In the genomic region with DNA sequence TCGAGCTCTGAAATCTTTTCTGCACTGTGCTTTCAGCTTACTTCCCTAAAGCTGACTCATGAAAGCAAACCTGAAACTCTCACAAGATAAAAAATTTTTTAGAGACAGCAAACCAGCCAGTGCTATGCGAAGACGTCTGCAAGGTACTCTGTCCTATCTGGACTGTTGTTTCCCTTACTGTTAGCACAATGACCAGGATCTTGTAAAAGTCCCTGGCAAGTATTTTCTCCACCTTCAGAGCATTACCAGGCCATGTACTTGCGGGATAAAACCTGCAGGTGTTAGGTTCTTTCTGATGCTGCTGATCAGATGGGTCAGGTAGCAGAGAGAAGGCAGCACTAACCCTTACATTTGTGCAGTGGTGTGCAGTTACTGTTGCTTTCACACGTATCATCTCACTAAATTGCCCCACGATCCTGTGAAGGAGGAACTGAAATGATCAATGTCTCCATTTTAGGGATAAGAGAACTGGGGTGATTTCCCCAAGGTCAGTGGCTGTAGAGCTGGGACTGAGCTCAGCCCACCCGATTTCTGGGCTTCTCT, we compare ENCODE assay signal across 12 cellular contexts. TPM values are rescaled to one million over a fixed set of nuclear protein-coding genes. Genes with fewer than 3 reads are reported as not detected.
DNase-seq lines count a peak whose midpoint lies in the region; ATAC-seq, FAIRE-seq and TF ChIP-seq lines count a peak whose summit lies in the region.
"Had no signal": no experiment of that assay in that cellular context is flagged by ENCODE, and none has a peak within 500 bp of the region (broad histone marks: within the 10 kb centered on the region; RNA-seq: fewer than 3 reads in every experiment).

No MANE protein-coding gene starts in this region.

- peaks cover 4% of the 10 kb centered on the region for H3K36me3 Mint-ChIP-seq in chondrocyte (ENCODE audit: low read depth)
- H3K36me3 Mint-ChIP-seq in Caco-2 (ENCODE audit: insufficient read depth, unreplicated experiment): no peaks in the 10 kb centered on the region

- CTCF ChIA-PET in Caco-2 (lab: Charles Lee): no interaction called here

- H3K4me3 Mint-ChIP-seq in chondrocyte (ENCODE audit: unreplicated experiment) (no peak overlapping the region), Caco-2 (ENCODE audit: unreplicated experiment) (no peak overlapping the region)
- H3K4me3 Mint-ChIP-seq: GM23338 had no signal

- BruUV-seq in Caco-2 (replicated peaks; lab: Mats Ljungman, UMichigan): no TSS peak

- H3K4me3 ChIP-seq in Caco-2 (ENCODE audit: low read depth, low read length): no peak overlapping the region
- H3K4me3 ChIP-seq: GM23338 had no signal

- POLR2A ChIA-PET in Caco-2 (lab: Charles Lee): no interaction called here

- no peak for FAIRE-seq in RCC 7860 (lab: Jason Lieb, UNC)

- H3K9me3 Mint-ChIP-seq in chondrocyte (ENCODE audit: low read depth): no peaks in the 10 kb centered on the region
- no peaks in the 10 kb centered on the region for H3K9me3 Mint-ChIP-seq in Caco-2 (ENCODE audit: unreplicated experiment)
- H3K9me3 Mint-ChIP-seq: GM23338 had no signal

- no peak for DNase-seq in chondrocyte (ENCODE audit: low spot score)
- DNase-seq in RCC 7860 (ENCODE audit: low spot score): no peak
- DNase-seq in NCI-H1092 (lab: John Stamatoyannopoulos, UW): no peak
- DNase-seq in islet precursor cell: no peak
- DNase-seq in Caco-2: no peak
- DNase-seq: activated CD4-positive, alpha-beta T cell treated with anti-CD3 and anti-CD28 coated beads for 4 hours; COR-L47; NCI-H1105 treated with DMSO at 0.1 percent for 48 hours had no signal

- TF ChIP-seq CTCF in chondrocyte (IDR thresholded peaks at IDR 0.05): no peak
- no peak for TF ChIP-seq CTCF in Caco-2 (IDR thresholded peaks at IDR 0.05; ENCODE audit: insufficient read depth in 1 of 2, low read depth in 1 of 2, low read length in 1 of 2, severe bottlenecking in 1 of 2, unreplicated experiment in 1 of 2)

- no peaks in the 10 kb centered on the region for H3K27me3 Mint-ChIP-seq in chondrocyte (ENCODE audit: low read depth)
- H3K27me3 Mint-ChIP-seq in Caco-2 (ENCODE audit: insufficient read depth, unreplicated experiment): no peaks in the 10 kb centered on the region

- peak overlapping the region; percentile 22 for H3K27ac Mint-ChIP-seq in chondrocyte (ENCODE audit: unreplicated experiment)
- H3K27ac Mint-ChIP-seq in Caco-2 (ENCODE audit: unreplicated experiment): no peak overlapping the region
- H3K27ac Mint-ChIP-seq: GM23338 had no signal

- ATAC-seq in GM18858 (IDR thresholded peaks at IDR 0.05; ENCODE audit: unreplicated experiment) (peak; percentile 72), GM21526 (IDR thresholded peaks at IDR 0.05; ENCODE audit: low FRiP score, unreplicated experiment) (peak; percentile 77), HG03159 (IDR thresholded peaks at IDR 0.05; ENCODE audit: unreplicated experiment) (peak; percentile 84)
- ATAC-seq: GM23338 had no signal

- H3K4me1 ChIP-seq in Caco-2: peaks cover 25% of the 10 kb centered on the region

- intact Hi-C loops in Caco-2 (cut with micrococcal nuclease; ENCODE audit: unreplicated experiment): no loop called here

- no peaks in the 10 kb centered on the region for H3K27me3 ChIP-seq in Caco-2 (replicated peaks; ENCODE audit: control insufficient read depth, insufficient read depth, low read length)

- no peaks in the 10 kb centered on the region for H3K36me3 ChIP-seq in Caco-2 (ENCODE audit: control insufficient read depth, insufficient read depth, low read length)

- H3K4me1 Mint-ChIP-seq in chondrocyte (ENCODE audit: low read depth) (peaks cover 65% of the 10 kb centered on the region), Caco-2 (ENCODE audit: low read depth, unreplicated experiment) (peaks cover 29% of the 10 kb centered on the region)

- H3K9me3 ChIP-seq in Caco-2: no peaks in the 10 kb centered on the region

RNA-seq across cellular contexts. Expression of gene PLXNA2, which starts 56.6 kb away (rescaled TPM):
- total RNA-seq in chondrocyte: 22.0 to 37.9 TPM (median 24.9 TPM) in 3 replicates
- 3.2 and 5.7 TPM in 2 replicates for total RNA-seq in Caco-2 (2022)
